ENCODE assay signal across 14 cellular contexts in genomic region chr13:29503041-29503837, GRCh38.
DNase-seq lines count a peak whose midpoint lies in the region; ATAC-seq and TF ChIP-seq lines count a peak whose summit lies in the region.
"Had no signal": no experiment of that assay in that cellular context is flagged by ENCODE, and none has a peak within 500 bp of the region (broad histone marks: within the 10 kb centered on the region; RNA-seq: fewer than 3 reads in every experiment).

No MANE protein-coding gene starts in this region.

- peaks cover under 1 to 3% of the 10 kb centered on the region in 2 donors for H3K4me1 ChIP-seq in uterus

- TF ChIP-seq CTCF in chondrocyte (IDR thresholded peaks at IDR 0.05): no peak
- TF ChIP-seq CTCF in uterus (IDR thresholded peaks at IDR 0.05): no peak

- no peak for ATAC-seq in activated naive CD8-positive, alpha-beta T cell treated with anti-CD3 and anti-CD28 coated beads, Interleukin-2, amount 50 U/mL, for 24 hours
- no peak for ATAC-seq in stimulated activated naive CD8-positive, alpha-beta T cell treated with anti-CD3 and anti-CD28 coated beads, Interleukin-15, Interleukin-2, amounts not matched to agents 100 U/mL and 50 U/mL, for 24 hours
- ATAC-seq in GM19324 (IDR thresholded peaks at IDR 0.05; ENCODE audit: low FRiP score, unreplicated experiment): no peak
- ATAC-seq: activated CD8-positive, alpha-beta memory T cell treated with anti-CD3 and anti-CD28 coated beads, Interleukin-2, amount 10 ng/mL, durations not matched to agents 7 days and 5 days; T-cell had no signal

- H3K27ac Mint-ChIP-seq in activated naive CD8-positive, alpha-beta T cell treated with anti-CD3 and anti-CD28 coated beads for 36 hours: no peak overlapping the region
- no peak overlapping the region for H3K27ac Mint-ChIP-seq in activated naive CD8-positive, alpha-beta T cell treated with anti-CD3 and anti-CD28 coated beads, Interleukin-2, amount 50 U/mL, for 24 hours
- no peak overlapping the region for H3K27ac Mint-ChIP-seq in chondrocyte (ENCODE audit: unreplicated experiment)
- H3K27ac Mint-ChIP-seq: activated CD8-positive, alpha-beta memory T cell treated with anti-CD3 and anti-CD28 coated beads, Interleukin-2, amount 10 ng/mL, durations not matched to agents 7 days and 5 days; brain; T-cell had no signal

- no peaks in the 10 kb centered on the region for H3K27me3 ChIP-seq in uterus

- no peak for TF ChIP-seq POLR2A in uterus (IDR thresholded peaks at IDR 0.05)

- DNase-seq in activated naive CD8-positive, alpha-beta T cell treated with anti-CD3 and anti-CD28 coated beads for 36 hours: peak; percentile 27
- DNase-seq in activated naive CD8-positive, alpha-beta T cell treated with anti-CD3 and anti-CD28 coated beads, Interleukin-2, amount 50 U/mL, for 24 hours: no peak
- DNase-seq in chondrocyte (ENCODE audit: low spot score) (peak; percentile 83), iPS-NIHi7 (ENCODE audit: extremely low spot score) (peak; percentile 86), AML-193 (lab: John Stamatoyannopoulos, UW) (no peak), uterus (no peak)
- peak; percentile 18 for DNase-seq in stimulated activated naive CD8-positive, alpha-beta T cell treated with anti-CD3 and anti-CD28 coated beads, Interleukin-15, Interleukin-2, amounts not matched to agents 100 U/mL and 50 U/mL, for 24 hours
- DNase-seq: activated CD8-positive, alpha-beta memory T cell treated with anti-CD3 and anti-CD28 coated beads, Interleukin-2, amount 10 ng/mL, durations not matched to agents 7 days and 5 days; gastrocnemius medialis; NCI-H146; stimulated activated CD4-positive, alpha-beta T cell treated with anti-CD3 and anti-CD28 coated beads, Interleukin-12 subunit alpha, Interleukin-12 subunit beta, amount 100 ng/mL, for 4 hours had no signal

- H3K4me3 Mint-ChIP-seq in activated naive CD8-positive, alpha-beta T cell treated with anti-CD3 and anti-CD28 coated beads for 36 hours: no peak overlapping the region
- H3K4me3 Mint-ChIP-seq in activated naive CD8-positive, alpha-beta T cell treated with anti-CD3 and anti-CD28 coated beads, Interleukin-2, amount 50 U/mL, for 24 hours: no peak overlapping the region
- H3K4me3 Mint-ChIP-seq in chondrocyte (ENCODE audit: unreplicated experiment): peak overlapping the region; percentile 50
- H3K4me3 Mint-ChIP-seq: activated CD8-positive, alpha-beta memory T cell treated with anti-CD3 and anti-CD28 coated beads, Interleukin-2, amount 10 ng/mL, durations not matched to agents 7 days and 5 days; brain had no signal

- H3K36me3 ChIP-seq in uterus: no peaks in the 10 kb centered on the region
- H3K36me3 ChIP-seq: gastrocnemius medialis had no signal

- H3K27me3 Mint-ChIP-seq in activated naive CD8-positive, alpha-beta T cell treated with anti-CD3 and anti-CD28 coated beads for 36 hours: peaks cover 25% of the 10 kb centered on the region
- H3K27me3 Mint-ChIP-seq in activated naive CD8-positive, alpha-beta T cell treated with anti-CD3 and anti-CD28 coated beads, Interleukin-2, amount 50 U/mL, for 24 hours: peaks cover 24% of the 10 kb centered on the region
- peaks cover 5% of the 10 kb centered on the region for H3K27me3 Mint-ChIP-seq in chondrocyte (ENCODE audit: low read depth)
- H3K27me3 Mint-ChIP-seq: brain had no signal

- H3K9me3 Mint-ChIP-seq in activated naive CD8-positive, alpha-beta T cell treated with anti-CD3 and anti-CD28 coated beads for 36 hours: no peaks in the 10 kb centered on the region
- no peaks in the 10 kb centered on the region for H3K9me3 Mint-ChIP-seq in activated naive CD8-positive, alpha-beta T cell treated with anti-CD3 and anti-CD28 coated beads, Interleukin-2, amount 50 U/mL, for 24 hours
- no peaks in the 10 kb centered on the region for H3K9me3 Mint-ChIP-seq in chondrocyte (ENCODE audit: low read depth)
- H3K9me3 Mint-ChIP-seq: T-cell had no signal

- H3K27ac ChIP-seq in uterus: no peak overlapping the region
- H3K27ac ChIP-seq: gastrocnemius medialis had no signal

- H3K9me3 ChIP-seq in uterus: no peaks in the 10 kb centered on the region
- H3K9me3 ChIP-seq: gastrocnemius medialis had no signal

- peaks cover under 1% of the 10 kb centered on the region for H3K36me3 Mint-ChIP-seq in activated naive CD8-positive, alpha-beta T cell treated with anti-CD3 and anti-CD28 coated beads for 36 hours
- no peaks in the 10 kb centered on the region for H3K36me3 Mint-ChIP-seq in activated naive CD8-positive, alpha-beta T cell treated with anti-CD3 and anti-CD28 coated beads, Interleukin-2, amount 50 U/mL, for 24 hours (ENCODE audit: low read depth)
- H3K36me3 Mint-ChIP-seq in chondrocyte (ENCODE audit: low read depth): no peaks in the 10 kb centered on the region
- H3K36me3 Mint-ChIP-seq: activated CD8-positive, alpha-beta memory T cell treated with anti-CD3 and anti-CD28 coated beads, Interleukin-2, amount 10 ng/mL, durations not matched to agents 7 days and 5 days; brain; T-cell had no signal

- intact Hi-C loops in uterus (cut with DNase I; ENCODE audit: low total_unique reads): no loop called here

- H3K4me1 Mint-ChIP-seq in activated naive CD8-positive, alpha-beta T cell treated with anti-CD3 and anti-CD28 coated beads for 36 hours: no peaks in the 10 kb centered on the region
- no peaks in the 10 kb centered on the region for H3K4me1 Mint-ChIP-seq in activated naive CD8-positive, alpha-beta T cell treated with anti-CD3 and anti-CD28 coated beads, Interleukin-2, amount 50 U/mL, for 24 hours
- H3K4me1 Mint-ChIP-seq in chondrocyte (ENCODE audit: low read depth): peaks cover 12% of the 10 kb centered on the region

- no peak overlapping the region for H3K4me3 ChIP-seq in uterus

Comparison
In these comparisons a context has a peak if more than half of its experiments do, and no peak if none do; other contexts are left out.
1. DNase-seq: peak in activated naive CD8-positive, alpha-beta T cell treated with anti-CD3 and anti-CD28 coated beads for 36 hours (single experiment), chondrocyte (single experiment), iPS-NIHi7 (single experiment) and stimulated activated naive CD8-positive, alpha-beta T cell treated with anti-CD3 and anti-CD28 coated beads, Interleukin-15, Interleukin-2, amounts not matched to agents 100 U/mL and 50 U/mL, for 24 hours (single experiment); none in activated naive CD8-positive, alpha-beta T cell treated with anti-CD3 and anti-CD28 coated beads, Interleukin-2, amount 50 U/mL, for 24 hours (single experiment), AML-193 (0 of 2) and uterus (0 of 2).